13 cellular contexts compared by ENCODE assay signal in the genomic region with DNA sequence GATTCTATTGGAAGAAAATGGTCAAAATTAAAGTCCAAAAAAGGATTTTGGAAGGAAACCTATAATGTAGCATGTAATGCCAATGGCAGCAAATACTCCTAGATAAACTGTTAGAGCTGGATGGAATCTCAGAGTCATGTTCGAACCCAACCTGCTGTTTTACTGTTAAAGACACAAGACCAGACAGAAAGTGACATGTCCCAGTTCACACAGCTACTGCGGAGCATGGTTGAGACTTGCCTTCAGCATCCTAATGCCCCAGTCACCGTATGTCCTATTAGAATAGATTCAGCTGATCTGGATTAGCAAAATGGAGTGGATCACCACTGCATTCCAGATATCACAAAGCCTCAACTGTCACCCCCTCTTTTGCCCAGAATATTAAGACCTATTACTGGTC. TPM values are rescaled to one million over a fixed set of nuclear protein-coding genes. Genes with fewer than 3 reads are reported as not detected.
DNase-seq lines count a peak whose midpoint lies in the region; ATAC-seq and TF ChIP-seq lines count a peak whose summit lies in the region.
"Had no signal": no experiment of that assay in that cellular context is flagged by ENCODE, and none has a peak within 500 bp of the region (broad histone marks: within the 10 kb centered on the region; RNA-seq: fewer than 3 reads in every experiment).

No MANE protein-coding gene starts in this region.

- no TSS peak for BruUV-seq in PC-3 (replicated peaks; lab: Mats Ljungman, UMichigan)

- peak overlapping the region; percentile 72 for H3K27ac Mint-ChIP-seq in activated CD4-positive, alpha-beta T cell treated with anti-CD3 and anti-CD28 coated beads, Interleukin-2, amount 10 ng/mL, durations not matched to agents 24 days and 14 days

- H3K9ac ChIP-seq in PC-3 (ENCODE audit: low read length): no peak overlapping the region
- H3K9ac ChIP-seq in skeletal muscle satellite cell (ENCODE audit: low read depth, low read length): peak overlapping the region; percentile 19

- peaks cover 6% of the 10 kb centered on the region for H3F3A ChIP-seq in PC-3 (ENCODE audit: low read length, unreplicated experiment)

- H3K36me3 Mint-ChIP-seq in activated CD4-positive, alpha-beta T cell treated with anti-CD3 and anti-CD28 coated beads, Interleukin-2, amount 10 ng/mL, durations not matched to agents 24 days and 14 days (ENCODE audit: low read depth): peaks cover 36% of the 10 kb centered on the region

- H3K4me1 ChIP-seq in PC-3 (ENCODE audit: insufficient read depth, low read length) (peaks cover 20% of the 10 kb centered on the region), skeletal muscle satellite cell (ENCODE audit: control insufficient read depth, insufficient read depth, low read length) (peaks cover 33% of the 10 kb centered on the region)

- peaks cover 8% of the 10 kb centered on the region for H3K36me3 ChIP-seq in PC-3 (ENCODE audit: low read depth, low read length)
- H3K36me3 ChIP-seq in skeletal muscle satellite cell (ENCODE audit: insufficient read depth, low read length): peaks cover 25% of the 10 kb centered on the region

- CTCF ChIA-PET in PC-3 (lab: Charles Lee): interaction anchor here (0.6 kb wide), 1 partner anchor 19 kb away, joined by 6 read pairs; no protein-coding TSS in a partner anchor

- ATAC-seq in PC-3: no peak

- peaks cover 57% of the 10 kb centered on the region for H3K79me2 ChIP-seq in PC-3 (ENCODE audit: low read length)

- H3K4me3 ChIP-seq in PC-3 (ENCODE audit: low read length) (no peak overlapping the region), skeletal muscle satellite cell (ENCODE audit: low read length) (no peak overlapping the region)
- H3K4me3 ChIP-seq: heart left ventricle had no signal

- H3K27ac ChIP-seq in PC-3 (ENCODE audit: low read length): peak overlapping the region; percentile 81
- peak overlapping the region; percentile 98 for H3K27ac ChIP-seq in epithelial cell of prostate
- H3K27ac ChIP-seq: heart left ventricle had no signal

- no peaks in the 10 kb centered on the region for H3K27me3 Mint-ChIP-seq in activated CD4-positive, alpha-beta T cell treated with anti-CD3 and anti-CD28 coated beads, Interleukin-2, amount 10 ng/mL, durations not matched to agents 24 days and 14 days

- no peak for DNase-seq in activated CD4-positive, alpha-beta T cell treated with anti-CD3 and anti-CD28 coated beads, Interleukin-2, amount 10 ng/mL, durations not matched to agents 24 days and 14 days
- no peak for DNase-seq in activated CD4-positive, alpha-beta T cell treated with anti-CD3 and anti-CD28 coated beads for 4 hours
- no peak for DNase-seq in PC-3
- no peak for DNase-seq in epithelial cell of prostate (ENCODE audit: low read depth, low spot score)
- no peak for DNase-seq in RPMI8226
- no peak for DNase-seq in stimulated activated CD4-positive, alpha-beta T cell treated with anti-CD3 and anti-CD28 coated beads, Interleukin-4, amount 100 ng/mL, for 24 hours
- no peak for DNase-seq in NOMO-1 (lab: John Stamatoyannopoulos, UW; ENCODE audit: unreplicated experiment in 2 of 2)
- DNase-seq: activated CD4-positive, CD25-positive, alpha-beta regulatory T cell treated with anti-CD3 and anti-CD28 coated beads, Interleukin-2, amount 50 U/mL, for 72 hours; central memory CD4-positive, alpha-beta T cell; heart left ventricle; NCI-H1105 treated with DMSO at 0.1 percent for 48 hours; NCI-H345 had no signal

- H3K27me3 ChIP-seq in PC-3 (ENCODE audit: low read length) (no peaks in the 10 kb centered on the region), skeletal muscle satellite cell (ENCODE audit: control insufficient read depth, insufficient read depth, low read length) (no peaks in the 10 kb centered on the region)
- H3K27me3 ChIP-seq: heart left ventricle had no signal

- H3K4me2 ChIP-seq in PC-3 (ENCODE audit: low read length) (peak overlapping the region; percentile 16; the same call in 1 of the 2 replicates), skeletal muscle satellite cell (ENCODE audit: low read length) (no peak overlapping the region)

- H3K9me3 ChIP-seq in PC-3 (ENCODE audit: low read length) (no peaks in the 10 kb centered on the region), skeletal muscle satellite cell (replicated peaks; ENCODE audit: low read length) (no peaks in the 10 kb centered on the region)
- H3K9me3 ChIP-seq: heart left ventricle had no signal

- H3K9me2 ChIP-seq in PC-3 (replicated peaks; ENCODE audit: low read length): no peaks in the 10 kb centered on the region

- no peaks in the 10 kb centered on the region for H3K9me3 Mint-ChIP-seq in activated CD4-positive, alpha-beta T cell treated with anti-CD3 and anti-CD28 coated beads, Interleukin-2, amount 10 ng/mL, durations not matched to agents 24 days and 14 days

- H3K4me3 Mint-ChIP-seq in activated CD4-positive, alpha-beta T cell treated with anti-CD3 and anti-CD28 coated beads, Interleukin-2, amount 10 ng/mL, durations not matched to agents 24 days and 14 days: no peak overlapping the region

- no peak for TF ChIP-seq CTCF in PC-3 (conservative IDR thresholded peaks at IDR 0.05; ENCODE audit: low read depth, low read length)

- POLR2A ChIA-PET in PC-3 (lab: Charles Lee; ENCODE audit: unreplicated experiment): no interaction called here

- H3K4me1 Mint-ChIP-seq in activated CD4-positive, alpha-beta T cell treated with anti-CD3 and anti-CD28 coated beads, Interleukin-2, amount 10 ng/mL, durations not matched to agents 24 days and 14 days: peaks cover 22% of the 10 kb centered on the region

- no peaks in the 10 kb centered on the region for H4K20me1 ChIP-seq in PC-3 (ENCODE audit: low read length)

- no peak overlapping the region for H2AFZ ChIP-seq in PC-3 (ENCODE audit: low read length)

- intact Hi-C loops in activated CD4-positive, alpha-beta T cell treated with anti-CD3 and anti-CD28 coated beads, Interleukin-2, amount 10 ng/mL, durations not matched to agents 24 days and 14 days (cut with micrococcal nuclease): no loop called here
- intact Hi-C loops in PC-3 (cut with micrococcal nuclease): no loop called here

RNA-seq across cellular contexts. Expression of gene PISD, which starts 14.9 kb away (rescaled TPM):
- 44.9 and 52.1 TPM in 2 replicates for total RNA-seq in activated CD4-positive, alpha-beta T cell treated with anti-CD3 and anti-CD28 coated beads, Interleukin-2, amount 10 ng/mL, durations not matched to agents 24 days and 14 days
- 36.0 and 50.5 TPM in 2 replicates for total RNA-seq in PC-3 (2014; rRNA removed)
- 28.4 and 44.6 TPM in 2 replicates for total RNA-seq in skeletal muscle satellite cell (2012; rRNA removed)
